ENCODE assay signal across 14 cellular contexts in the genomic region with DNA sequence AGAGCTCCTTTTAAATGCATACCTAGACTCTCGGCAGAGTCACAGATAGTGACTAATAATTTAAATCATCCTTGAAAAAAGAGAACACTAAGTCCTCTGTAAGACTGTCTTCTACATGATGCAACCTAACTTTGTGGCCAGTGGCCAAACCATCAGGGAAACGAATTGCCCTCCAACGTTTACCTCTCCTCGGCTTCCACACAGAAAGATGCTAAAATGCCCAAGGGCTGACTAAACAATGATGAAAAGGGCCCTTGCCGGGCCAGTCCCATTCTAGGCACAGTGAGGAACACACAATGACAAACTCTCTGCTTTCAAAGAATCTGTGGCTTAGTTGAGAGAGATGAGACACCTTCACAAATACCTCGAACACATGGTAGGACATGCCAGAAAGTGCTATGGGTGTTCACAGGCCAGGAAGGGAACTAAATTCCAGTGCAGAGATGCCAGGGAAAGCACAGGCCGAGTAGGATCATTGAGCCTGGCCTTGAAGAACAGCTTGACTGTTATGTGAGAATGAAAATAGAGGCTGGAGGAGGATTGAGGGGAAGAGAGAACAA. TPM values are rescaled to one million over a fixed set of nuclear protein-coding genes. Genes with fewer than 3 reads are reported as not detected.
DNase-seq lines count a peak whose midpoint lies in the region; ATAC-seq and TF ChIP-seq lines count a peak whose summit lies in the region.
"Had no signal": no experiment of that assay in that cellular context is flagged by ENCODE, and none has a peak within 500 bp of the region (broad histone marks: within the 10 kb centered on the region; RNA-seq: fewer than 3 reads in every experiment).

No MANE protein-coding gene starts in this region.

- peaks cover 86% of the 10 kb centered on the region for H3K36me3 Mint-ChIP-seq in endodermal cell (ENCODE audit: low read depth)

- DNase-seq in COLO829 (ENCODE audit: low spot score) (peak; percentile 78), M059J (ENCODE audit: low read depth) (peak; percentile 95), endodermal cell (no peak), myocyte (ENCODE audit: low read depth) (peak; percentile 25)
- DNase-seq in NK-92 treated with Interleukin-12 subunit alpha and Interleukin-12 subunit beta, amount 100 ng/mL, for 24 hours (lab: John Stamatoyannopoulos, UW) = no peak
- DNase-seq: COR-L47, NCI-H69 had no signal

- H3K36me3 ChIP-seq in endodermal cell (ENCODE audit: control insufficient read depth, insufficient read depth, low read length) = peaks cover 96% of the 10 kb centered on the region

- TF ChIP-seq CTCF in endodermal cell (conservative IDR thresholded peaks at IDR 0.05) = no peak

- H3K4me1 Mint-ChIP-seq in endodermal cell = peaks cover 16% of the 10 kb centered on the region
- H3K4me1 Mint-ChIP-seq: mesothelial cell of epicardium had no signal

- no peak overlapping the region for H3K27ac ChIP-seq in endodermal cell (ENCODE audit: low read depth, low read length)
- H3K27ac ChIP-seq: ascending aorta, skin epidermis had no signal

- peaks cover 21% of the 10 kb centered on the region for H3K9me3 ChIP-seq in endodermal cell (ENCODE audit: control insufficient read depth, low read length)
- H3K9me3 ChIP-seq: ascending aorta had no signal

- H3K4me1 ChIP-seq in endodermal cell (ENCODE audit: control insufficient read depth, insufficient read depth, low read length) = no peaks in the 10 kb centered on the region
- H3K4me1 ChIP-seq: ascending aorta had no signal

- H3K9ac ChIP-seq in endodermal cell (ENCODE audit: extremely low read depth, low read length, poor library complexity, severe bottlenecking) = peak overlapping the region; percentile 23

- no peaks in the 10 kb centered on the region for H3K27me3 ChIP-seq in endodermal cell (ENCODE audit: control insufficient read depth, insufficient read depth, low read length, poor library complexity, severe bottlenecking)
- H3K27me3 ChIP-seq: ascending aorta had no signal

- H3K9me3 Mint-ChIP-seq in endodermal cell = peaks cover 6% of the 10 kb centered on the region
- H3K9me3 Mint-ChIP-seq: mesothelial cell of epicardium; T-helper 1 cell treated with Interleukin-12 subunit alpha and Interleukin-12 subunit beta and Interleukin-4 antibody, amounts not matched to agents 30 μg/mL and 1 μg/mL, for 36 hours had no signal

- H3K4me3 Mint-ChIP-seq in endodermal cell = no peak overlapping the region
- H3K4me3 Mint-ChIP-seq: mesothelial cell of epicardium; T-helper 1 cell treated with Interleukin-12 subunit alpha and Interleukin-12 subunit beta and Interleukin-4 antibody, amounts not matched to agents 30 μg/mL and 1 μg/mL, for 36 hours had no signal

- H3K4me3 ChIP-seq in endodermal cell (ENCODE audit: low read length) = peak overlapping the region; percentile 50
- H3K4me3 ChIP-seq: ascending aorta, skin epidermis had no signal

- H3K27ac Mint-ChIP-seq in endodermal cell = peak overlapping the region; percentile 94
- H3K27ac Mint-ChIP-seq: mesothelial cell of epicardium; T-helper 1 cell treated with Interleukin-12 subunit alpha and Interleukin-12 subunit beta and Interleukin-4 antibody, amounts not matched to agents 30 μg/mL and 1 μg/mL, for 36 hours had no signal

- ATAC-seq in GM18520 (IDR thresholded peaks at IDR 0.05; ENCODE audit: unreplicated experiment) (no peak), GM19397 (IDR thresholded peaks at IDR 0.05; ENCODE audit: unreplicated experiment) (no peak), GM21825 (IDR thresholded peaks at IDR 0.05; ENCODE audit: unreplicated experiment) (no peak)

- 89 to 91% methylated on average over 5 to 7 of the region's 7 CpGs for WGBS in endodermal cell (ENCODE audit: insufficient coverage in 1 of 2, insufficient read length in 1 of 2), 2 experiments

- H3K27me3 Mint-ChIP-seq in endodermal cell (ENCODE audit: insufficient read depth) = no peaks in the 10 kb centered on the region

RNA-seq across cellular contexts. Expression of a gene that starts 35.3 kb away (rescaled TPM):
- total RNA-seq in M059J (2014; rRNA removed; shearing (Covaris generic)) = 0.39 and 0.89 TPM in 2 replicates
- 1 to 10 TPM; 1.8 to 2.7 TPM for total RNA-seq in endodermal cell
- 1.1 TPM for polyA plus RNA-seq in endodermal cell (2013, experiment 1 of 2)
- polyA plus RNA-seq in endodermal cell (2013, experiment 2 of 2) = 1.3 TPM
- total RNA-seq in myocyte = 0.72 and 0.78 TPM in 2 replicates
- 3.2 TPM for polyA plus RNA-seq in myocyte (2012)

RNA-seq across cellular contexts. Expression of a gene that starts 48.8 kb away (rescaled TPM):
- 7.2 and 12.9 TPM in 2 replicates for total RNA-seq in M059J (2014; rRNA removed; shearing (Covaris generic))
- total RNA-seq in endodermal cell = 10 to 100 TPM; 37.2 to 50.1 TPM
- 23.3 TPM for polyA plus RNA-seq in endodermal cell (2013, experiment 1 of 2)
- 24.5 TPM for polyA plus RNA-seq in endodermal cell (2013, experiment 2 of 2)
- 5.6 and 5.7 TPM in 2 replicates for total RNA-seq in myocyte
- polyA plus RNA-seq in myocyte (2012) = 7.7 TPM

RNA-seq across cellular contexts. Expression of a gene that starts 49.2 kb away (rescaled TPM):
- total RNA-seq in M059J (2014; rRNA removed; shearing (Covaris generic)) = 250 and 253 TPM in 2 replicates
- total RNA-seq in endodermal cell = 100 to 1,000 TPM; 135 to 151 TPM
- 175 TPM for polyA plus RNA-seq in endodermal cell (2013, experiment 1 of 2)
- 166 TPM for polyA plus RNA-seq in endodermal cell (2013, experiment 2 of 2)
- total RNA-seq in myocyte = 93.0 and 140 TPM in 2 replicates
- polyA plus RNA-seq in myocyte (2012) = 219 TPM

RNA-seq across cellular contexts. Expression of a gene that starts 59.7 kb away (rescaled TPM):
- 13.4 and 29.9 TPM in 2 replicates for total RNA-seq in M059J (2014; rRNA removed; shearing (Covaris generic))
- total RNA-seq in endodermal cell (10 to 100 TPM; 12.8 to 16.6 TPM), myocyte (9.3 and 15.6 TPM in 2 replicates)
- polyA plus RNA-seq in endodermal cell (2013, experiment 1 of 2) = 25.6 TPM
- 22.8 TPM for polyA plus RNA-seq in endodermal cell (2013, experiment 2 of 2)
- polyA plus RNA-seq in myocyte (2012) = 23.0 TPM
- total RNA-seq: ascending aorta had no signal

RNA-seq across cellular contexts. Expression of a gene that starts 59.9 kb away (rescaled TPM):
- 0.62 and 1.6 TPM in 2 replicates for total RNA-seq in M059J (2014; rRNA removed; shearing (Covaris generic))
- total RNA-seq in endodermal cell (1 to 10 TPM; 2.7 to 3.0 TPM), myocyte (0.31 and 0.70 TPM in 2 replicates)
- 5.2 TPM for polyA plus RNA-seq in endodermal cell (2013, experiment 1 of 2)
- 4.6 TPM for polyA plus RNA-seq in endodermal cell (2013, experiment 2 of 2)
- polyA plus RNA-seq in myocyte (2012) = 3.3 TPM

Comparison
In these comparisons a context has a peak if more than half of its experiments do, and no peak if none do; other contexts are left out.
1. DNase-seq: peak in COLO829 (single experiment), M059J (single experiment) and myocyte (single experiment); none in endodermal cell (single experiment) and NK-92 treated with Interleukin-12 subunit alpha and Interleukin-12 subunit beta, amount 100 ng/mL, for 24 hours (single experiment).